Comparison of ENCODE assay signal across 8 cellular contexts in the genomic region with DNA sequence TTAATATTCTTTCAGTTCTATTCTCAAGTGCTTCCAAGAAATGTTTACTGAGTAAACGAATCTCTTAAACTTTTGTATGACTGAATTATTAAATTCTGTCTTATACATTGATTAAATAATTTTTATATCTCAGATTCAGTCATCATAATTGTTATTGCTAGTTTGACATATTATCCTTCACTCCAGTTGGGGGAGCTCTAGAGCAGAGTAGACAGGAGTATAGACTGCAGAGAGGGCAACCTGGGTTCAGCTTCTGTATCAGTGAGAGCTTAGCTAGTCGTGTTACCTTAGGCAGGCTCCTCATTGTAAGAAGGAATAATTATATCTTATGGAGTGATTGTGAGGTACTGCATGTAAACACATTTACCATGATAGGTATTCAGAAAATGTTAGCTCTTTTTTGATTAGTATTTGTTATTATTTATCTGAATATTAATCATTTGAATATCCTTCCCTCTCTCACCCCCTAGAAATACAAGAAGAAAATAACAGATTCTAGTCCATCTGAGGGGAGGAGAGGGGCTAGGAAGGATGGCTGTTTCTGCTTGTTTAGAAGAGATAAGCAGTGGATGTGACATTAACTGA.
A peak's percentile ranks its signal among the peaks of the same experiment; 100 is the strongest.
DNase-seq lines count a peak whose midpoint lies in the region; ATAC-seq, FAIRE-seq and TF ChIP-seq lines count a peak whose summit lies in the region.

No MANE protein-coding gene starts in this region.

- FAIRE-seq in RCC 7860 (lab: Jason Lieb, UNC) = peak; percentile 41

- no peak for DNase-seq in activated CD4-positive, CD25-positive, alpha-beta regulatory T cell treated with anti-CD3 and anti-CD28 coated beads, Interleukin-2, amount 50 U/mL, for 72 hours
- DNase-seq in GM20000 (ENCODE audit: low spot score) (peak; percentile 26), RCC 7860 (ENCODE audit: low spot score) (peak; percentile 14), memory B cell (ENCODE audit: low spot score in 2 of 2) (peak in 1 of 2 donors; percentile 34)
- peak in 1 of 2 donors; percentile 38 for DNase-seq in central memory CD8-positive, alpha-beta T cell (ENCODE audit: low spot score in 2 of 2)
- DNase-seq in activated effector memory CD4-positive, alpha-beta T cell treated with anti-CD3 and anti-CD28 coated beads, Interleukin-2, amount 50 U/mL, for 16 hours = no peak

- no peaks in the 10 kb centered on the region for H3K27me3 Mint-ChIP-seq in central memory CD8-positive, alpha-beta T cell
- no peaks in the 10 kb centered on the region for H3K27me3 Mint-ChIP-seq in memory B cell

- ATAC-seq in activated CD4-positive, CD25-positive, alpha-beta regulatory T cell treated with anti-CD3 and anti-CD28 coated beads, Interleukin-2, amount 50 U/mL, for 24 hours = peak; percentile 85 to 91
- ATAC-seq in HG03460 (IDR thresholded peaks at IDR 0.05; ENCODE audit: unreplicated experiment) (peak; percentile 82), memory B cell (ENCODE audit: low read depth) (peak; percentile 76)
- peak; percentile 92 for ATAC-seq in central memory CD8-positive, alpha-beta T cell (replicated peaks; ENCODE audit: extremely low read depth, poor library complexity, severe bottlenecking)

- H3K4me1 Mint-ChIP-seq in central memory CD8-positive, alpha-beta T cell = peaks cover 53% of the 10 kb centered on the region
- no peaks in the 10 kb centered on the region for H3K4me1 Mint-ChIP-seq in memory B cell

- H3K9me3 Mint-ChIP-seq in central memory CD8-positive, alpha-beta T cell = no peaks in the 10 kb centered on the region
- no peaks in the 10 kb centered on the region for H3K9me3 Mint-ChIP-seq in memory B cell

- no peak overlapping the region for H3K4me3 Mint-ChIP-seq in central memory CD8-positive, alpha-beta T cell
- H3K4me3 Mint-ChIP-seq in memory B cell = no peak overlapping the region

- H3K27ac Mint-ChIP-seq in central memory CD8-positive, alpha-beta T cell (ENCODE audit: low read depth) = peak overlapping the region; percentile 68
- H3K27ac Mint-ChIP-seq in memory B cell = no peak overlapping the region

- TF ChIP-seq CTCF in GM20000 (IDR thresholded peaks at IDR 0.05; ENCODE audit: extremely low read depth, missing control alignments) = peak; percentile 40

- peaks cover 30% of the 10 kb centered on the region for H3K36me3 Mint-ChIP-seq in central memory CD8-positive, alpha-beta T cell (ENCODE audit: insufficient read depth)
- H3K36me3 Mint-ChIP-seq in memory B cell = peaks cover 2% of the 10 kb centered on the region

Comparison
In these comparisons a context has a peak if more than half of its experiments do, and no peak if none do; other contexts are left out.
1. DNase-seq: peak in GM20000 (single experiment) and RCC 7860 (single experiment); none in activated CD4-positive, CD25-positive, alpha-beta regulatory T cell treated with anti-CD3 and anti-CD28 coated beads, Interleukin-2, amount 50 U/mL, for 72 hours (single experiment) and activated effector memory CD4-positive, alpha-beta T cell treated with anti-CD3 and anti-CD28 coated beads, Interleukin-2, amount 50 U/mL, for 16 hours (single experiment).
2. Peak in every context shown above with its lines, with median percentiles within 50 percentile points of each other: ATAC-seq.